Comparison of ENCODE assay signal across 1 cellular context in the genomic region with DNA sequence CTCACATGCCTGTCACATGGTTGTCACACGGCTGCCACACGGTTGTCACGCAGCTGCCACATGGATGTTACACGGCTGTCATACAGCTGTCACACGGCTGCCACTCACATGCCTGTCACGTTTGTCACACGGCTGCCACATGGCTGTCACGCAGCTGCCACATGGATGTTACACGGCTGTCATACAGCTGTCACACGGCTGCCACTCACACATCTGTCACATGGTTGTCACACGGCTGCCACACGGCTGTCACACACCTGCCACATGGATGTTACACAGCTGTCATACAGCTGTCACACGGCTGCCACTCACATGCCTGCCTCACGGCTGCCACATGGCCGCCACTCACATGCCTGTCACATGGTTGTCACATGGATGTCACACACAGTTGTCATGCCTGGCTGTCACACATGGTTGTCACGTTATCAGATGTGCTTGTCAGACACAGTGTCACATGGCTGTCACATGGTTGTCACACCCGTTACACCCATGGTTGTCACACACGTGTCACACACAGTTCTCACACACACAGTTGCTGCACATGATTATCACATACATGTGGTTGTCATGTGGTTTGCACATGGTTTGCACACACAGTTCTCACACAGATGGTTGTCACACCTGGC.
TF ChIP-seq lines count a peak whose summit lies in the region.

No MANE protein-coding gene starts in this region.

TF ChIP-seq in GM12878, 131 proteins besides CTCF, POLR2A, EP300 and RAD21 (continued from another document):
- TF ChIP-seq CUX1 (IDR thresholded peaks at IDR 0.05; ENCODE audit: insufficient replicate concordance, low read depth, low read length) (no peak), TCF3 (IDR thresholded peaks at IDR 0.05; ENCODE audit: borderline replicate concordance, insufficient read depth, low read depth, low read length) (0 out of 2 replicates have a peak, but pooled peaks have one; percentile 23)
